In the genomic region with DNA sequence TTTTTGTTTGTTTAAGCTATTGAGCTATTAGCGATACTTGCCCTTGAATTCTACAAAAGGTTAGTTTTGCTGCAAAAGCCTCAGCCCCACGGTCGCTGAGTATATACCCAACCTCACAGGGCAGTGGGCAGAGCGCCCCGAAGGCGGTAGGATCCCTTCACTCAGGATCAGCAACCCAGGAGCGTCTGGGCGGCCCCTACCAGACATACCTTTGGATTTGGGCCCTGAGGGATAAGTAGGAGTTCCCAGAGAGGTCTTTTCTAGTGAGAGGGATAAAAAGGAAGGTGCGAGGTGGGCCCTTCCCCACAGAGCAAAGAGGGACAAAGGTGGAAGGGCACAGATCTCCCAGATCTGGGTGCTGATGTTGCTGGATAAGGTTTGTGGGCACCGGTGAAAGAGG, we compare ENCODE assay signal across 24 cellular contexts. TPM values are rescaled to one million over a fixed set of nuclear protein-coding genes. Genes with fewer than 3 reads are reported as not detected.
"Had no signal": no experiment of that assay in that cellular context is flagged by ENCODE, and none has a peak within 500 bp of the region (broad histone marks: within the 10 kb centered on the region; RNA-seq: fewer than 3 reads in every experiment).

No MANE protein-coding gene starts in this region.

- H3K27me3 ChIP-seq: brain microvascular endothelial cell, colonic mucosa, tibial nerve, vagina had no signal

- H3K36me3 ChIP-seq: brain microvascular endothelial cell, colonic mucosa, spleen, tibial nerve, vagina had no signal

- H3K4me3 ChIP-seq: colonic mucosa, mucosa of descending colon, spleen, tibial nerve, vagina had no signal

- H3K9me3 Mint-ChIP-seq: activated CD4-positive, alpha-beta T cell treated with anti-CD3 and anti-CD28 coated beads, Interleukin-2, amount 10 ng/mL, durations not matched to agents 7 days and 5 days; activated naive CD4-positive, alpha-beta T cell treated with anti-CD3 and anti-CD28 coated beads for 36 hours; activated naive CD8-positive, alpha-beta T cell treated with anti-CD3 and anti-CD28 coated beads, Interleukin-2, amount 50 U/mL, for 24 hours; activated T-cell treated with anti-CD3 and anti-CD28 coated beads, Interleukin-2, amount 50 U/mL, for 24 hours; activated T-helper 2 cell treated with anti-CD3 and anti-CD28 coated beads, Interferon-gamma antibody, Interleukin-2, Interleukin-4, amounts not matched to agents 10 μg/mL and 5 μg/mL and 100 μg/mL, durations not matched to agents 14 hours and 24 hours and 36 hours; endodermal cell had no signal

- DNase-seq: activated CD4-positive, alpha-beta T cell treated with anti-CD3 and anti-CD28 coated beads, Interleukin-2, amount 10 ng/mL, durations not matched to agents 7 days and 5 days; activated CD8-positive, alpha-beta T cell treated with anti-CD3 and anti-CD28 coated beads, Interleukin-2, amount 10 ng/mL, durations not matched to agents 7 days and 5 days; activated naive CD4-positive, alpha-beta T cell treated with anti-CD3 and anti-CD28 coated beads for 36 hours; activated naive CD8-positive, alpha-beta T cell treated with anti-CD3 and anti-CD28 coated beads, Interleukin-2, amount 50 U/mL, for 24 hours; activated T-cell treated with anti-CD3 and anti-CD28 coated beads, Interleukin-2, amount 50 U/mL, for 24 hours; anterior cingulate cortex; brain microvascular endothelial cell; central memory CD4-positive, alpha-beta T cell; colonic mucosa; foreskin melanocyte; hypothalamus; kidney glomerular epithelial cell; left ventricle myocardium superior; mucosa of descending colon; naive B cell; spleen; stimulated activated CD8-positive, alpha-beta memory T cell treated with anti-CD3 and anti-CD28 coated beads, Interleukin-4, amount 100 ng/mL, for 48 hours; stimulated activated naive CD4-positive, alpha-beta T cell treated with Interleukin-2 at 50 U/mL for 16 hours; substantia nigra had no signal

- H3K27ac Mint-ChIP-seq: activated CD4-positive, alpha-beta T cell treated with anti-CD3 and anti-CD28 coated beads, Interleukin-2, amount 10 ng/mL, durations not matched to agents 7 days and 5 days; activated CD8-positive, alpha-beta T cell treated with anti-CD3 and anti-CD28 coated beads, Interleukin-2, amount 10 ng/mL, durations not matched to agents 7 days and 5 days; activated naive CD4-positive, alpha-beta T cell treated with anti-CD3 and anti-CD28 coated beads for 36 hours; activated naive CD8-positive, alpha-beta T cell treated with anti-CD3 and anti-CD28 coated beads, Interleukin-2, amount 50 U/mL, for 24 hours; activated T-cell treated with anti-CD3 and anti-CD28 coated beads, Interleukin-2, amount 50 U/mL, for 24 hours; activated T-helper 2 cell treated with anti-CD3 and anti-CD28 coated beads, Interferon-gamma antibody, Interleukin-2, Interleukin-4, amounts not matched to agents 10 μg/mL and 5 μg/mL and 100 μg/mL, durations not matched to agents 14 hours and 24 hours and 36 hours; endodermal cell; naive B cell had no signal

- ATAC-seq: activated CD8-positive, alpha-beta T cell treated with anti-CD3 and anti-CD28 coated beads, Interleukin-2, amount 10 ng/mL, durations not matched to agents 7 days and 5 days; activated naive CD8-positive, alpha-beta T cell treated with anti-CD3 and anti-CD28 coated beads, Interleukin-2, amount 50 U/mL, for 24 hours; left ventricle myocardium superior; mucosa of descending colon had no signal

- H3K4me3 Mint-ChIP-seq: activated CD4-positive, alpha-beta T cell treated with anti-CD3 and anti-CD28 coated beads, Interleukin-2, amount 10 ng/mL, durations not matched to agents 7 days and 5 days; activated CD8-positive, alpha-beta T cell treated with anti-CD3 and anti-CD28 coated beads, Interleukin-2, amount 10 ng/mL, durations not matched to agents 7 days and 5 days; activated naive CD4-positive, alpha-beta T cell treated with anti-CD3 and anti-CD28 coated beads for 36 hours; activated naive CD8-positive, alpha-beta T cell treated with anti-CD3 and anti-CD28 coated beads, Interleukin-2, amount 50 U/mL, for 24 hours; activated T-cell treated with anti-CD3 and anti-CD28 coated beads, Interleukin-2, amount 50 U/mL, for 24 hours; endodermal cell had no signal

- H3K9me3 ChIP-seq: colonic mucosa, mucosa of descending colon, spleen, tibial nerve, vagina had no signal

- H3K27ac ChIP-seq: brain microvascular endothelial cell, colonic mucosa, parathyroid adenoma, spleen, tibial nerve, vagina had no signal

- H3K9ac ChIP-seq: parathyroid adenoma had no signal

- H2AFZ ChIP-seq: parathyroid adenoma had no signal

- H3K36me3 Mint-ChIP-seq: naive B cell had no signal

- H3K79me2 ChIP-seq: parathyroid adenoma had no signal

- H3K4me1 Mint-ChIP-seq: activated naive CD8-positive, alpha-beta T cell treated with anti-CD3 and anti-CD28 coated beads, Interleukin-2, amount 50 U/mL, for 24 hours had no signal

- H3K4me1 ChIP-seq: colonic mucosa, parathyroid adenoma had no signal

RNA-seq across cellular contexts. Expression of gene SASH1, which starts 6.1 kb away (rescaled TPM):
- total RNA-seq: activated CD8-positive, alpha-beta T cell treated with anti-CD3 and anti-CD28 coated beads, Interleukin-2, amount 10 ng/mL, durations not matched to agents 7 days and 5 days; activated naive CD4-positive, alpha-beta T cell treated with anti-CD3 and anti-CD28 coated beads for 36 hours had no signal
